ENCODE assay signal across 27 cellular contexts in genomic region chr20:42276718-42277117, GRCh38.
"Had no signal": no experiment of that assay in that cellular context is flagged by ENCODE, and none has a peak within 500 bp of the region (broad histone marks: within the 10 kb centered on the region; RNA-seq: fewer than 3 reads in every experiment).

No MANE protein-coding gene starts in this region.

- H3K36me3 ChIP-seq: colonic mucosa, gastroesophageal sphincter, left ventricle myocardium inferior, pancreas, right atrium auricular region, thoracic aorta had no signal

- H3K4me1 Mint-ChIP-seq: activated B cell treated with CpG ODN at 0.5 μM for 24 hours; activated CD8-positive, alpha-beta memory T cell treated with anti-CD3 and anti-CD28 coated beads, Interleukin-2, amount 10 ng/mL, durations not matched to agents 7 days and 5 days; stimulated activated naive B cell treated with anti-CD40 and anti-IgM and Interleukin-4, amounts not matched to agents 10 μg/mL and 1 μg/mL and 100 μg/mL, for 72 hours had no signal

- H3K36me3 Mint-ChIP-seq: activated CD8-positive, alpha-beta memory T cell treated with anti-CD3 and anti-CD28 coated beads, Interleukin-2, amount 10 ng/mL, durations not matched to agents 7 days and 5 days; activated naive CD8-positive, alpha-beta T cell; natural killer cell treated with Interleukin-12 subunit alpha and Interleukin-12 subunit beta and Interleukin-15 and Interleukin-18, amount 100 ng/mL, for 72 hours; stimulated activated naive B cell treated with anti-CD40 and anti-IgM and Interleukin-4, amounts not matched to agents 10 μg/mL and 1 μg/mL and 100 μg/mL, for 72 hours had no signal

- DNase-seq: activated B cell treated with CpG ODN at 0.5 μM for 24 hours; activated CD8-positive, alpha-beta memory T cell treated with anti-CD3 and anti-CD28 coated beads, Interleukin-2, amount 10 ng/mL, durations not matched to agents 7 days and 5 days; activated CD8-positive, alpha-beta T cell treated with anti-CD3 and anti-CD28 coated beads, Interleukin-2, amount 10 ng/mL, durations not matched to agents 7 days and 5 days; activated naive CD4-positive, alpha-beta T cell; activated T-cell treated with anti-CD3 and anti-CD28 coated beads, Interleukin-2, amount 50 U/mL, for 72 hours; aorta; colonic mucosa; effector memory CD4-positive, alpha-beta T cell; erythroblast; islet precursor cell; left ventricle myocardium inferior; mucosa of descending colon; pancreas; stimulated activated CD4-positive, alpha-beta T cell treated with anti-CD3 and anti-CD28 coated beads, Interleukin-15, amount 100 ng/mL, for 24 hours; stimulated activated CD4-positive, alpha-beta T cell treated with anti-CD3 and anti-CD28 coated beads, Interleukin-2, amount 100 ng/mL, for 24 hours; stimulated activated naive B cell treated with anti-CD40 and anti-IgM and Interleukin-4, amounts not matched to agents 10 μg/mL and 1 μg/mL and 100 μg/mL, for 72 hours; T-helper 1 cell; trophoblast cell had no signal

- H3K27ac Mint-ChIP-seq: activated B cell treated with CpG ODN at 0.5 μM for 24 hours; activated CD8-positive, alpha-beta memory T cell treated with anti-CD3 and anti-CD28 coated beads, Interleukin-2, amount 10 ng/mL, durations not matched to agents 7 days and 5 days; activated CD8-positive, alpha-beta T cell treated with anti-CD3 and anti-CD28 coated beads, Interleukin-2, amount 10 ng/mL, durations not matched to agents 7 days and 5 days; activated naive CD8-positive, alpha-beta T cell; activated T-cell treated with anti-CD3 and anti-CD28 coated beads, Interleukin-2, amount 50 U/mL, for 72 hours; natural killer cell treated with Interleukin-12 subunit alpha and Interleukin-12 subunit beta and Interleukin-15 and Interleukin-18, amount 100 ng/mL, for 72 hours; stimulated activated naive B cell treated with anti-CD40 and anti-IgM and Interleukin-4, amounts not matched to agents 10 μg/mL and 1 μg/mL and 100 μg/mL, for 72 hours; T-helper 2 cell treated with Interferon-gamma antibody and Interleukin-4, amounts not matched to agents 5 μg/mL and 100 μg/mL, for 36 hours had no signal

- H3K4me1 ChIP-seq: body of pancreas, colonic mucosa, gastroesophageal sphincter, left ventricle myocardium inferior, pancreas, right atrium auricular region had no signal

- H2AFZ ChIP-seq: hepatocyte had no signal

- H3K27me3 Mint-ChIP-seq: activated B cell treated with CpG ODN at 0.5 μM for 24 hours; activated CD8-positive, alpha-beta memory T cell treated with anti-CD3 and anti-CD28 coated beads, Interleukin-2, amount 10 ng/mL, durations not matched to agents 7 days and 5 days; natural killer cell treated with Interleukin-12 subunit alpha and Interleukin-12 subunit beta and Interleukin-15 and Interleukin-18, amount 100 ng/mL, for 72 hours; stimulated activated naive B cell treated with anti-CD40 and anti-IgM and Interleukin-4, amounts not matched to agents 10 μg/mL and 1 μg/mL and 100 μg/mL, for 72 hours had no signal

- ATAC-seq: activated CD8-positive, alpha-beta memory T cell treated with anti-CD3 and anti-CD28 coated beads, Interleukin-2, amount 10 ng/mL, durations not matched to agents 7 days and 5 days; activated CD8-positive, alpha-beta T cell treated with anti-CD3 and anti-CD28 coated beads, Interleukin-2, amount 10 ng/mL, durations not matched to agents 7 days and 5 days; activated T-cell treated with anti-CD3 and anti-CD28 coated beads, Interleukin-2, amount 50 U/mL, for 72 hours; body of pancreas; gastroesophageal sphincter; mucosa of descending colon; natural killer cell treated with Interleukin-12 subunit alpha and Interleukin-12 subunit beta and Interleukin-15 and Interleukin-18, amount 100 ng/mL, for 72 hours; pancreas; stimulated activated naive B cell treated with anti-CD40 and anti-IgM and Interleukin-4, amounts not matched to agents 10 μg/mL and 1 μg/mL and 100 μg/mL, for 72 hours had no signal

- H3K4me3 ChIP-seq: body of pancreas, colonic mucosa, gastroesophageal sphincter, hepatocyte, left ventricle myocardium inferior, lung, mucosa of descending colon, pancreas, right atrium auricular region, thoracic aorta had no signal

- H3K9me3 Mint-ChIP-seq: activated B cell treated with CpG ODN at 0.5 μM for 24 hours had no signal

- H3K4me2 ChIP-seq: hepatocyte had no signal

- H3K27me3 ChIP-seq: body of pancreas, colonic mucosa, gastroesophageal sphincter, hepatocyte, pancreas, right atrium auricular region had no signal

- H3K4me3 Mint-ChIP-seq: activated B cell treated with CpG ODN at 0.5 μM for 24 hours; activated CD8-positive, alpha-beta memory T cell treated with anti-CD3 and anti-CD28 coated beads, Interleukin-2, amount 10 ng/mL, durations not matched to agents 7 days and 5 days; activated CD8-positive, alpha-beta T cell treated with anti-CD3 and anti-CD28 coated beads, Interleukin-2, amount 10 ng/mL, durations not matched to agents 7 days and 5 days; activated naive CD8-positive, alpha-beta T cell; activated T-cell treated with anti-CD3 and anti-CD28 coated beads, Interleukin-2, amount 50 U/mL, for 72 hours; natural killer cell treated with Interleukin-12 subunit alpha and Interleukin-12 subunit beta and Interleukin-15 and Interleukin-18, amount 100 ng/mL, for 72 hours; stimulated activated naive B cell treated with anti-CD40 and anti-IgM and Interleukin-4, amounts not matched to agents 10 μg/mL and 1 μg/mL and 100 μg/mL, for 72 hours; T-helper 2 cell treated with Interferon-gamma antibody and Interleukin-4, amounts not matched to agents 5 μg/mL and 100 μg/mL, for 36 hours had no signal

- H3K27ac ChIP-seq: body of pancreas, colonic mucosa, gastroesophageal sphincter, hepatocyte, left ventricle myocardium inferior, pancreas, right atrium auricular region, thoracic aorta had no signal

- H3K79me2 ChIP-seq: hepatocyte had no signal
